In the genomic region with DNA sequence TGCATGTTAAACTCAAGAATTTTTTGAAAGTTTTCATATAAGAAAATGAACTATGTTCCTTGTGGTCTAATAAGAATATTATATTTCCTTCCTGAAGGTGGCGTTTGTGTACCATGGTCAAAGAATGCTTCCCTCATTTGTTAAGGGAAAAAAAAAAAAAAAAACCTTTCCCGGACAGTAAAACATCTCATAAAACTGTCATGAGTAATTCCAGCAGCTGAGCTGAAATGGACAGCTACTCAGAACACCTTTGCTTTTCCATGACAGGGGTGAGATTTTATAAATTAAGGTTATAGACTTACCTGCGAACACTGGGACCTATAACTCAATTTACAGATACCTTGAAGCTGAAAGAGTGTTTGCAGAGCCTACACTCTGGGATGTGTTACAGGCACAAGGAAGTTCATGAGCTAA, we compare ENCODE assay signal across 8 cellular contexts.
DNase-seq lines count a peak whose midpoint lies in the region; ATAC-seq and TF ChIP-seq lines count a peak whose summit lies in the region.

No MANE protein-coding gene starts in this region.

- H3K4me3 ChIP-seq in NB4 (ENCODE audit: low read depth, low read length) = no peak overlapping the region
- no peak overlapping the region for H3K4me3 ChIP-seq in lower leg skin (ENCODE audit: low read depth, poor library complexity, severe bottlenecking)

- TF ChIP-seq POLR2A in NB4 (IDR thresholded peaks at IDR 0.05; ENCODE audit: extremely low read depth, insufficient read length) = no peak
- no peak for TF ChIP-seq POLR2A in lower leg skin (IDR thresholded peaks at IDR 0.05)

- 17 to 25% methylated on average over 3 of the region's 3 CpGs for WGBS in lower leg skin, 2 donors

- TF ChIP-seq CTCF in NB4 (IDR thresholded peaks at IDR 0.05; ENCODE audit: low read depth, low read length) (no peak), lower leg skin (IDR thresholded peaks at IDR 0.05) (no peak)

- ATAC-seq in HG02970 (IDR thresholded peaks at IDR 0.05; ENCODE audit: low FRiP score, unreplicated experiment) = no peak
- ATAC-seq in GM21423 (IDR thresholded peaks at IDR 0.05; ENCODE audit: unreplicated experiment) = no peak
- no peak for ATAC-seq in GM21390 (IDR thresholded peaks at IDR 0.05; ENCODE audit: unreplicated experiment)

- DNase-seq in EL (peak; percentile 52), NB4 (ENCODE audit: low read depth) (peak; percentile 69), astrocyte of the hippocampus (ENCODE audit: low read depth, low spot score) (peak; percentile 61), left kidney (ENCODE audit: low read depth, low spot score) (peak; percentile 82), lower leg skin (ENCODE audit: low spot score in 2 of 2) (no peak)

- intact Hi-C loops in lower leg skin (cut with DNase I; ENCODE audit: low total_unique reads) = loop anchor here (2.0 to 10.0 kb wide), 2 partner anchors 90 to 278 kb away; no protein-coding TSS in a partner anchor

Comparison
In these comparisons a context has a peak if more than half of its experiments do, and no peak if none do; other contexts are left out.
1. DNase-seq: peak in EL (single experiment), NB4 (single experiment), astrocyte of the hippocampus (single experiment) and left kidney (single experiment); none in lower leg skin (0 of 2).